In genomic region chr2:1752751-1753150, GRCh38 we compare ENCODE assay signal across 17 cellular contexts. TPM values are rescaled to one million over a fixed set of nuclear protein-coding genes. Genes with fewer than 3 reads are reported as not detected.
DNase-seq lines count a peak whose midpoint lies in the region; TF ChIP-seq lines count a peak whose summit lies in the region.
"Had no signal": no experiment of that assay in that cellular context is flagged by ENCODE, and none has a peak within 500 bp of the region (broad histone marks: within the 10 kb centered on the region; RNA-seq: fewer than 3 reads in every experiment).

No MANE protein-coding gene starts in this region.

- POLR2A ChIA-PET in CD8-positive, alpha-beta memory T cell (lab: Charles Lee) = no interaction called here

- H3K4me1 ChIP-seq in OCI-LY3 (ENCODE audit: low read length) (peaks cover 32% of the 10 kb centered on the region), stomach (peaks cover 0 to 18% (median 0%) of the 10 kb centered on the region in 4 donors)
- H3K4me1 ChIP-seq in CD8-positive, alpha-beta memory T cell (ENCODE audit: insufficient read depth, low read length) = no peaks in the 10 kb centered on the region
- H3K4me1 ChIP-seq: HAP-1 had no signal

- intact Hi-C loops in stomach (cut with DNase I; ENCODE audit: low total_unique reads) = no loop called here

- H3K4me3 ChIP-seq in H7 (ENCODE audit: insufficient read depth, low read depth, low read length) = no peak overlapping the region
- H3K4me3 ChIP-seq in OCI-LY3 (ENCODE audit: low read length) = no peak overlapping the region
- H3K4me3 ChIP-seq in stomach = no peak overlapping the region
- no peak overlapping the region for H3K4me3 ChIP-seq in CD8-positive, alpha-beta memory T cell (ENCODE audit: low read length)
- H3K4me3 ChIP-seq: HAP-1, K562 had no signal

- no peak for TF ChIP-seq EP300 in stomach (IDR thresholded peaks at IDR 0.05)

- H3K9me3 ChIP-seq in OCI-LY3 (ENCODE audit: insufficient read depth, low read length) (no peaks in the 10 kb centered on the region), stomach (peaks cover 0 to 13% (median 6%) of the 10 kb centered on the region in 4 donors)
- no peaks in the 10 kb centered on the region for H3K9me3 ChIP-seq in CD8-positive, alpha-beta memory T cell (ENCODE audit: low read length)
- H3K9me3 ChIP-seq: HAP-1 had no signal

- no peak overlapping the region for H2AFZ ChIP-seq in OCI-LY3 (ENCODE audit: low read depth, low read length)

- CTCF ChIA-PET in CD8-positive, alpha-beta memory T cell (lab: Charles Lee) = no interaction called here

- TF ChIP-seq CTCF in OCI-LY3 (IDR thresholded peaks at IDR 0.05; ENCODE audit: low read depth, low read length) = no peak
- no peak for TF ChIP-seq CTCF in stomach (IDR thresholded peaks at IDR 0.05)

- H3K79me2 ChIP-seq in OCI-LY3 (ENCODE audit: low read length) = no peaks in the 10 kb centered on the region

- H3K27ac Mint-ChIP-seq in CD8-positive, alpha-beta memory T cell = no peak overlapping the region

- no peak overlapping the region for H3K9ac ChIP-seq in OCI-LY3 (ENCODE audit: low read length)

- H3K4me2 ChIP-seq in OCI-LY3 (ENCODE audit: low read length) = peak overlapping the region; percentile 21; the same call in 1 of the 2 replicates

- H3K27me3 Mint-ChIP-seq in CD8-positive, alpha-beta memory T cell = peaks cover 5 to 14% of the 10 kb centered on the region in 2 donors

- H3K36me3 Mint-ChIP-seq in CD8-positive, alpha-beta memory T cell = no peaks in the 10 kb centered on the region

- H3K4me3 Mint-ChIP-seq in CD8-positive, alpha-beta memory T cell = no peak overlapping the region

- H3K36me3 ChIP-seq in H7 (replicated peaks; ENCODE audit: control insufficient read depth, insufficient read depth, low read length) (no peaks in the 10 kb centered on the region), OCI-LY3 (replicated peaks; ENCODE audit: low read depth, low read length) (no peaks in the 10 kb centered on the region), stomach (no peaks in the 10 kb centered on the region)
- no peaks in the 10 kb centered on the region for H3K36me3 ChIP-seq in CD8-positive, alpha-beta memory T cell (ENCODE audit: insufficient read depth, low read length)
- H3K36me3 ChIP-seq: HAP-1 had no signal

- peaks cover 2% of the 10 kb centered on the region for H3K27me3 ChIP-seq in H7 (ENCODE audit: control insufficient read depth, insufficient read depth, low read length)
- H3K27me3 ChIP-seq in OCI-LY3 (ENCODE audit: low read depth, low read length) = no peaks in the 10 kb centered on the region
- H3K27me3 ChIP-seq in stomach = peaks cover 0 to 14% (median 0%) of the 10 kb centered on the region in 3 donors
- no peaks in the 10 kb centered on the region for H3K27me3 ChIP-seq in CD8-positive, alpha-beta memory T cell (ENCODE audit: insufficient read depth, low read length, poor library complexity, severe bottlenecking)

- WGBS in stomach, 5 donors = 86 to 87% (median 87%) methylated on average over 6 of the region's 6 CpGs

- H4K20me1 ChIP-seq in OCI-LY3 (ENCODE audit: insufficient read depth, low read length) = no peaks in the 10 kb centered on the region

- peak overlapping the region; percentile 9; the same call in 1 of the 2 replicates for H3K27ac ChIP-seq in OCI-LY3 (ENCODE audit: low read length)
- no peak overlapping the region for H3K27ac ChIP-seq in stomach
- no peak overlapping the region for H3K27ac ChIP-seq in CD8-positive, alpha-beta memory T cell (ENCODE audit: low read depth, low read length)
- H3K27ac ChIP-seq: HL-60 had no signal

- H3K4me1 Mint-ChIP-seq in CD8-positive, alpha-beta memory T cell = peaks cover 0 to 5% (median 1%) of the 10 kb centered on the region in 3 donors

- DNase-seq in H7 (peak; percentile 13), islet precursor cell (peak; percentile 64), stomach (peak; percentile 19), SIG-M5 treated with dmso at 0.1 percent for 504 hours (lab: John Stamatoyannopoulos, UW; ENCODE audit: unreplicated experiment) (no peak), HT-29 (ENCODE audit: low spot score) (no peak)
- no peak for DNase-seq in CD8-positive, alpha-beta memory T cell
- DNase-seq: ACHN, AML-193, Calu3, NCI-H1930, NCI-H2171, NCI-H446, NCI-H774 had no signal

- TF ChIP-seq POLR2A in stomach (IDR thresholded peaks at IDR 0.05) = no peak

- peaks cover 0 to 3% (median 0%) of the 10 kb centered on the region in 5 donors for H3K9me3 Mint-ChIP-seq in CD8-positive, alpha-beta memory T cell

RNA-seq across cellular contexts. Expression of gene PXDN, which starts 8.4 kb away (rescaled TPM):
- total RNA-seq in H7 (2014; rRNA removed; shearing (Covaris generic)) = 102 and 124 TPM in 2 replicates
- total RNA-seq in stomach = 10 to 100 TPM; 24.9 to 71.6 (median 42.0) TPM
- 1 to 10 TPM; 3.3 to 8.0 (median 5.0) TPM for polyA plus RNA-seq in stomach
- under 1 TPM; 0.39 to 1.00 TPM for total RNA-seq in CD8-positive, alpha-beta memory T cell
- 3.3 TPM for polyA plus RNA-seq in CD8-positive, alpha-beta memory T cell
- 0.13 and 0.16 TPM in 2 replicates for total RNA-seq in HT-29 (2014; rRNA removed; shearing (Covaris generic))
- total RNA-seq: Calu3 had no signal
- polyA plus RNA-seq: K562 had no signal

Comparison
In these comparisons a context has a peak if more than half of its experiments do, and no peak if none do; other contexts are left out.
1. DNase-seq: peak in H7 (single experiment), islet precursor cell (single experiment) and stomach (single experiment); none in SIG-M5 treated with dmso at 0.1 percent for 504 hours (single experiment), CD8-positive, alpha-beta memory T cell (0 of 5) and HT-29 (single experiment).
2. RNA of gene PXDN, which starts 8.4 kb away (total RNA-seq): 102 to 124 TPM in H7 and 24.9 to 71.6 TPM in stomach; 0.39 to 1.00 TPM in CD8-positive, alpha-beta memory T cell and 0.13 to 0.16 TPM in HT-29; every median in the first group is over 10 times any median in the second.